ENCODE assay signal across 25 cellular contexts in genomic region chr11:7413961-7414728, GRCh38.
DNase-seq lines count a peak whose midpoint lies in the region; ATAC-seq and TF ChIP-seq lines count a peak whose summit lies in the region.
"Had no signal": no experiment of that assay in that cellular context is flagged by ENCODE, and none has a peak within 500 bp of the region (broad histone marks: within the 10 kb centered on the region; RNA-seq: fewer than 3 reads in every experiment).

No MANE protein-coding gene starts in this region.

- peak; percentile 18 for DNase-seq in AG09319 (ENCODE audit: extremely low read depth, low read depth)
- peak; percentile 15 for DNase-seq in HuH-7 (ENCODE audit: low spot score)
- no peak for DNase-seq in WTC11 (ENCODE audit: low spot score)
- DNase-seq in iPS-NIHi7 (ENCODE audit: extremely low spot score): peak; percentile 38
- DNase-seq in anterior cingulate cortex (lab: John Stamatoyannopoulos, UW): no peak
- no peak for DNase-seq in kidney glomerular epithelial cell (lab: John Stamatoyannopoulos, UW)
- DNase-seq in HK-2 (ENCODE audit: unreplicated experiment): no peak
- DNase-seq: activated CD4-positive, CD25-positive, alpha-beta regulatory T cell treated with anti-CD3 and anti-CD28 coated beads, Interleukin-2, amount 50 U/mL, for 72 hours; activated CD8-positive, alpha-beta memory T cell treated with anti-CD3 and anti-CD28 coated beads for 24 hours; activated T-cell treated with anti-CD3 and anti-CD28 coated beads, Interleukin-2, amount 50 U/mL, for 72 hours; colonic mucosa; hypothalamus; KG1; left cardiac atrium; NCI-H1105; NCI-H2081; NCI-H510A; SIG-M5; small intestine; stimulated activated CD4-positive, alpha-beta T cell treated with anti-CD3 and anti-CD28 coated beads, Interleukin-4, amount 100 ng/mL, for 4 hours had no signal

- H3K9me3 Mint-ChIP-seq in WTC11: no peaks in the 10 kb centered on the region; the same call in 1 of the 2 replicates
- H3K9me3 Mint-ChIP-seq: T-helper 2 cell treated with Interferon-gamma antibody and Interleukin-4, amounts not matched to agents 5 μg/mL and 100 μg/mL, for 36 hours had no signal

- no peak overlapping the region for H3K4me3 Mint-ChIP-seq in WTC11
- H3K4me3 Mint-ChIP-seq: activated T-cell treated with anti-CD3 and anti-CD28 coated beads, Interleukin-2, amount 50 U/mL, for 72 hours; mesothelial cell of epicardium; nephron; T-helper 2 cell treated with Interferon-gamma antibody and Interleukin-4, amounts not matched to agents 5 μg/mL and 100 μg/mL, for 36 hours had no signal

- no peaks in the 10 kb centered on the region for H3K27me3 Mint-ChIP-seq in WTC11 (ENCODE audit: low read depth)

- TF ChIP-seq CTCF in AG09319 (IDR thresholded peaks at IDR 0.05; ENCODE audit: low read depth, low read length) (peak; percentile 15), WTC11 (IDR thresholded peaks at IDR 0.05) (no peak)

- POLR2A ChIA-PET in WTC11 (lab: Charles Lee): no interaction called here

- no peak overlapping the region for H3K27ac Mint-ChIP-seq in WTC11
- H3K27ac Mint-ChIP-seq: activated T-cell treated with anti-CD3 and anti-CD28 coated beads, Interleukin-2, amount 50 U/mL, for 72 hours; mesothelial cell of epicardium; nephron; T-helper 2 cell treated with Interferon-gamma antibody and Interleukin-4, amounts not matched to agents 5 μg/mL and 100 μg/mL, for 36 hours had no signal

- CTCF ChIA-PET in WTC11 (lab: Charles Lee): interaction anchor here (0.9 to 3.5 kb wide), 8 partner anchors 18 to 243 kb away, joined by 3 to 24 read pairs (median 4); no protein-coding TSS in a partner anchor

- H3K4me1 Mint-ChIP-seq in WTC11: peaks cover 39% of the 10 kb centered on the region

- no peaks in the 10 kb centered on the region for H3K36me3 Mint-ChIP-seq in WTC11

- peak; percentile 64 for ATAC-seq in WTC11
- ATAC-seq in GM21723 (IDR thresholded peaks at IDR 0.05; ENCODE audit: unreplicated experiment): no peak
- ATAC-seq: activated naive CD4-positive, alpha-beta T cell treated with anti-CD3 and anti-CD28 coated beads, Interleukin-2, amount 50 U/mL, for 72 hours; activated T-cell treated with anti-CD3 and anti-CD28 coated beads, Interleukin-2, amount 50 U/mL, for 72 hours; left cardiac atrium had no signal

TF ChIP-seq in WTC11, 78 proteins besides CTCF, POLR2A, EP300 and RAD21:
- TF ChIP-seq SMAD3 (CRISPR knock-in tag; IDR thresholded peaks at IDR 0.05; ENCODE audit: borderline replicate concordance): no peak
- peak; percentile 54; the same call in 1 of the 2 replicates for TF ChIP-seq GABPB1 (CRISPR knock-in tag; IDR thresholded peaks at IDR 0.05)

Comparison
In these comparisons a context has a peak if more than half of its experiments do, and no peak if none do; other contexts are left out.
1. DNase-seq: peak in AG09319 (single experiment), HuH-7 (single experiment) and iPS-NIHi7 (single experiment); none in WTC11 (single experiment), anterior cingulate cortex (0 of 58), kidney glomerular epithelial cell (single experiment) and HK-2 (single experiment).